8 cellular contexts compared by ENCODE assay signal in genomic region chr7:17298102-17298839, GRCh38. TPM values are rescaled to one million over a fixed set of nuclear protein-coding genes. Genes with fewer than 3 reads are reported as not detected.
A peak's percentile ranks its signal among the peaks of the same experiment; 100 is the strongest.
DNase-seq lines count a peak whose midpoint lies in the region; ATAC-seq and TF ChIP-seq lines count a peak whose summit lies in the region.

AHR (plus strand) TSS chr7:17298652; CDS start chr7:17299265, 613 bp downstream.

- DNase-seq in C1 segment of cervical spinal cord (lab: John Stamatoyannopoulos, UW) (peak; percentile 41 to 90 (median 78)), NOMO-1 (lab: John Stamatoyannopoulos, UW; ENCODE audit: unreplicated experiment in 2 of 2) (peak; percentile 78 to 88), mesothelial cell of epicardium (ENCODE audit: low spot score in 2 of 2, unreplicated experiment in 2 of 2) (peak in 1 of 2 experiments; percentile 65)
- peak; percentile 71 for DNase-seq in activated CD8-positive, alpha-beta memory T cell treated with anti-CD3 and anti-CD28 coated beads, Interleukin-2, amount 50 U/mL, for 24 hours (ENCODE audit: extremely low read depth)
- DNase-seq in stimulated activated CD8-positive, alpha-beta memory T cell treated with anti-CD3 and anti-CD28 coated beads, Interleukin-15, amount 100 ng/mL, for 48 hours (ENCODE audit: low read depth in 2 of 2), result peak; percentile 76 to 80

- H3K36me3 Mint-ChIP-seq in mesothelial cell of epicardium, result no peaks in the 10 kb centered on the region

- no peak for TF ChIP-seq CTCF in mesothelial cell of epicardium (IDR thresholded peaks at IDR 0.05; ENCODE audit: unreplicated experiment)

- ATAC-seq in GM19324 (IDR thresholded peaks at IDR 0.05; ENCODE audit: low FRiP score, unreplicated experiment) (peak; percentile 59), HG03469 (IDR thresholded peaks at IDR 0.05; ENCODE audit: unreplicated experiment) (peak; percentile 29)

- in situ Hi-C loops in endometrial microvascular endothelial cells (cut with HindIII; ENCODE audit: inconsistent ontology term, low pct_unique_long_range_greater_than_20kb, low sequenced_read_pairs), result no loop called here

- peaks cover 12% of the 10 kb centered on the region for H3K27me3 Mint-ChIP-seq in mesothelial cell of epicardium (ENCODE audit: low read depth)

- peaks cover 7% of the 10 kb centered on the region for H3K9me3 Mint-ChIP-seq in mesothelial cell of epicardium

- H3K4me1 Mint-ChIP-seq in mesothelial cell of epicardium, result peaks cover 29% of the 10 kb centered on the region

- peak within 1 kb of the TSS; percentile 86 for H3K4me3 Mint-ChIP-seq in mesothelial cell of epicardium

- peak within 1 kb of the TSS; percentile 81 for H3K27ac Mint-ChIP-seq in mesothelial cell of epicardium

RNA-seq across cellular contexts. Expression of gene AHR, which starts in this region (rescaled TPM):
- total RNA-seq in endometrial microvascular endothelial cells (ENCODE audit: inconsistent ontology term) (92.1 TPM), mesothelial cell of epicardium (45.6 to 49.7 TPM (median 48.0 TPM) in 3 replicates)
